Comparison of ENCODE assay signal across 14 cellular contexts in the genomic region with DNA sequence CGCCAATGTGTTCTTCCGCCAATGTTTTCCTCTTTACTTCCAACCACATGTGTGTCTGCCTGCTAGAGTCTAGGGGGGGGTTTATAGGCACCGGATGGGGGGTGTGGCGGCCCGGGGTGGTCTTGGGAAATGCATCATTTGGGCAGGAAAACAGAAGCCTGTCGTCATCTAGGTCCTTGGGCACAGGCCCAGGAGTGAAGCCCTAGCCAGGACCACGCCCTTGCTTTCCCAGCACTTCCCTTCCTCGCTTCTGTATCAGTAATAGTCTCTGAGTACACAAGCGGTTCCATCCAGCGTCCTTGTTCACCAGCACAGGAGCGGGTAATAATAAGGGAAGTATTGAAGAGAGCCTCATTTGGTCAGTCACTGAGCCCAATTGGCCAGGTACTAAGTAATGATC.
DNase-seq lines count a peak whose midpoint lies in the region; ATAC-seq and TF ChIP-seq lines count a peak whose summit lies in the region.
"Had no signal": no experiment of that assay in that cellular context is flagged by ENCODE, and none has a peak within 500 bp of the region (broad histone marks: within the 10 kb centered on the region; RNA-seq: fewer than 3 reads in every experiment).

No MANE protein-coding gene starts in this region.

- peak overlapping the region in 3 of 12 donors; percentile 24 to 69 (median 60) for H3K27ac ChIP-seq in heart left ventricle
- H3K27ac ChIP-seq in lung (ENCODE audit: low read depth in 1 of 2, low read length in 1 of 2): peak overlapping the region in 1 of 2 donors; percentile 52
- H3K27ac ChIP-seq in testis: no peak overlapping the region
- H3K27ac ChIP-seq in foreskin keratinocyte: no peak overlapping the region
- H3K27ac ChIP-seq: BLaER1 treated with 17β-estradiol and CSF1 and Interleukin-3, amounts not matched to agents 10 nM and 100 nM; GM23248 had no signal

- H3K27me3 ChIP-seq in heart left ventricle: no peaks in the 10 kb centered on the region
- no peaks in the 10 kb centered on the region for H3K27me3 ChIP-seq in lung (ENCODE audit: control insufficient read depth, insufficient read depth)
- no peaks in the 10 kb centered on the region for H3K27me3 ChIP-seq in testis
- H3K27me3 ChIP-seq in foreskin keratinocyte: no peaks in the 10 kb centered on the region
- H3K27me3 ChIP-seq: BLaER1 treated with 17β-estradiol and CSF1 and Interleukin-3, amounts not matched to agents 10 nM and 100 nM had no signal

- H3K9me3 ChIP-seq in heart left ventricle (peaks cover 0 to 13% (median 2%) of the 10 kb centered on the region in 12 donors), lung (ENCODE audit: control insufficient read depth in 2 of 2, insufficient read depth in 1 of 2, low read length in 1 of 2) (no peaks in the 10 kb centered on the region), testis (no peaks in the 10 kb centered on the region)
- H3K9me3 ChIP-seq: HAP-1 had no signal

- H3K36me3 ChIP-seq in heart left ventricle (no peaks in the 10 kb centered on the region), lung (ENCODE audit: control insufficient read depth in 2 of 2, insufficient read depth in 2 of 2, low read length in 2 of 2) (no peaks in the 10 kb centered on the region), testis (ENCODE audit: low read depth, missing control alignments) (no peaks in the 10 kb centered on the region)
- H3K36me3 ChIP-seq: BLaER1 treated with 17β-estradiol and CSF1 and Interleukin-3, amounts not matched to agents 10 nM and 100 nM; HAP-1 had no signal

- ATAC-seq in heart left ventricle: peak; percentile 58 to 97 (median 74)
- no peak for ATAC-seq in Right ventricle myocardium inferior
- ATAC-seq in left ventricle myocardium superior: peak; percentile 33
- peak; percentile 27 for ATAC-seq in lung (ENCODE audit: insufficient read depth, low FRiP score)
- no peak for ATAC-seq in foreskin keratinocyte
- no peak for ATAC-seq in GM21381 (IDR thresholded peaks at IDR 0.05; ENCODE audit: unreplicated experiment)
- ATAC-seq: CD8-positive, alpha-beta T cell had no signal

- peak in 4 of 5 donors; percentile 25 to 65 (median 37) for DNase-seq in heart left ventricle
- DNase-seq in Right ventricle myocardium inferior (ENCODE audit: missing footprints): no peak
- DNase-seq in left ventricle myocardium superior: no peak
- DNase-seq in lung (ENCODE audit: low spot score): no peak
- peak; percentile 23 for DNase-seq in testis
- no peak for DNase-seq in foreskin keratinocyte
- DNase-seq: Calu3; CD8-positive, alpha-beta T cell; DMS79 treated with DMSO at 0.1 percent for 48 hours; GF-D8; GM23248 had no signal

- TF ChIP-seq CTCF in heart left ventricle (IDR thresholded peaks at IDR 0.05) (no peak), lung (IDR thresholded peaks at IDR 0.05; ENCODE audit: control extremely low read depth, extremely low read depth) (no peak), testis (IDR thresholded peaks at IDR 0.05) (no peak), foreskin keratinocyte (conservative IDR thresholded peaks at IDR 0.05) (no peak)

- no peak overlapping the region for H3K4me3 ChIP-seq in heart left ventricle
- H3K4me3 ChIP-seq in lung: no peak overlapping the region
- peak overlapping the region in 1 of 2 donors; percentile 39 for H3K4me3 ChIP-seq in testis
- H3K4me3 ChIP-seq: BLaER1 treated with 17β-estradiol and CSF1 and Interleukin-3, amounts not matched to agents 10 nM and 100 nM; GM23248; HAP-1 had no signal

- H3K4me1 ChIP-seq in heart left ventricle (peaks cover 0 to 3% (median 0%) of the 10 kb centered on the region in 12 donors), lung (ENCODE audit: control insufficient read depth in 2 of 2, insufficient read depth in 2 of 2, low read length in 2 of 2) (peaks cover 0 to 7% of the 10 kb centered on the region in 2 donors), testis (no peaks in the 10 kb centered on the region), foreskin keratinocyte (no peaks in the 10 kb centered on the region)
- H3K4me1 ChIP-seq: BLaER1 treated with 17β-estradiol and CSF1 and Interleukin-3, amounts not matched to agents 10 nM and 100 nM; HAP-1 had no signal

- no peak for TF ChIP-seq POLR2A in heart left ventricle (IDR thresholded peaks at IDR 0.05)
- TF ChIP-seq POLR2A in testis (IDR thresholded peaks at IDR 0.05): no peak

- WGBS in heart left ventricle, 4 donors: 61 to 79% (median 68%) methylated on average over 11 of the region's 11 CpGs
- 79 to 87% methylated on average over 11 of the region's 11 CpGs for WGBS in lung, 2 donors
- WGBS in testis, 2 donors: 70 to 81% methylated on average over 11 of the region's 11 CpGs

- intact Hi-C loops in heart left ventricle (cut with DNase I) (no loop called here), Right ventricle myocardium inferior (cut with DNase I) (no loop called here), left ventricle myocardium superior (cut with micrococcal nuclease) (no loop called here), testis (cut with DNase I; ENCODE audit: low total_unique reads) (no loop called here)

Comparison
In these comparisons a context has a peak if more than half of its experiments do, and no peak if none do; other contexts are left out.
1. ATAC-seq: peak in heart left ventricle (4 of 4), left ventricle myocardium superior (single experiment) and lung (single experiment); none in Right ventricle myocardium inferior (single experiment), foreskin keratinocyte (single experiment) and GM21381 (single experiment).
2. DNase-seq: peak in heart left ventricle (4 of 5) and testis (single experiment); none in Right ventricle myocardium inferior (single experiment), left ventricle myocardium superior (single experiment), lung (single experiment) and foreskin keratinocyte (0 of 2).